Comparison of ENCODE assay signal across 8 cellular contexts in the genomic region with DNA sequence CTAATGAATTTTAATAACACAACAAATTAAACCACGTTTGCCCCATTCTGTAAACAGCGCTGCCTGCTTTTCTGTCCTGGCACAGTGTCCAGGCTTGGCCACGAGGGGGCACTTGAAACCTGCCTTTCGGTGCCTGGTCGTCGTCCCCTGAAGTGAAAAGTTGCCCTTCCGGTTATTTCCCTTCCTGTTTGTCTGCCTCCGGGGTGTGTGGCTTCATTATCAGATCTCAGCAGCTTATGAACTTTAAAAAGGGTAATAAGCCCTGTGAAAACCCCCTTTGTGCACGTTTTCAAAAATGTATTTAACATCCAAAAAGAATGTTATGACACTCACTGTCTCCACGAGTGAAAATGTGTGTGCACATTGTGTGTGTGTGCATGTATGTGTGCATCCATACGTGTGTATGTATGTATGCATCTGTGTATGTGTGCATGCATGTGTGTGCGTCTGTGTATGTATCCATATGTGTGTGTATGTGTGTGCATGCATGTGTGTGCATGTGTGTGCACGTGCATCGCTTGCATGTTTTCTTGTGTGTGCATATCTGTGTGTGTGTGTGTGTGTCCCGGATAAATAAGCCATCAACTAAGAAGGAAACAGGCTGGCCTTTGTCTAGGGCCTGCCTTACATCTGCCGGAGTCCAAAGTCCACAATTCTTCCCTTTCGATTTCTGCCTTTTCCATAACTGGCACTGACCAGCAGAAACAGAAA.
DNase-seq lines count a peak whose midpoint lies in the region; ATAC-seq and TF ChIP-seq lines count a peak whose summit lies in the region.

No MANE protein-coding gene starts in this region.

- H3K4me3 ChIP-seq in esophagus squamous epithelium, result peak overlapping the region in 1 of 4 donors; percentile 13

- H3K36me3 ChIP-seq in esophagus squamous epithelium, result no peaks in the 10 kb centered on the region

- H3K27me3 ChIP-seq in esophagus squamous epithelium, result peaks cover 0 to 10% (median 0%) of the 10 kb centered on the region in 4 donors

- POLR2A ChIA-PET in naive thymus-derived CD8-positive, alpha-beta T cell (lab: Charles Lee), result interaction anchor here (0.7 kb wide), 1 partner anchor 10 kb away, joined by 3 read pairs; no protein-coding TSS in a partner anchor

- 22 to 26% methylated on average over 17 of the region's 17 CpGs for WGBS in esophagus squamous epithelium, 2 donors

- CTCF ChIA-PET in Calu3 (lab: Charles Lee), result interaction anchor here (0.7 kb wide), 1 partner anchor 558 kb away, joined by 3 read pairs; no protein-coding TSS in a partner anchor

- H3K27me3 Mint-ChIP-seq in Calu3 (ENCODE audit: unreplicated experiment), result no peaks in the 10 kb centered on the region
- peaks cover 0 to 3% (median 0%) of the 10 kb centered on the region in 5 donors for H3K27me3 Mint-ChIP-seq in naive thymus-derived CD8-positive, alpha-beta T cell

- H3K9me3 ChIP-seq in esophagus squamous epithelium, result no peaks in the 10 kb centered on the region

- H3K4me3 Mint-ChIP-seq in Calu3 (ENCODE audit: low read depth, unreplicated experiment), result peak overlapping the region; percentile 65
- H3K4me3 Mint-ChIP-seq in naive thymus-derived CD8-positive, alpha-beta T cell, result peak overlapping the region in 9 of 10 donors; percentile 54 to 83 (median 68)

- H3K27ac ChIP-seq in esophagus squamous epithelium, result peak overlapping the region in 2 of 4 donors; percentile 3 to 61

- peak; percentile 99 for ATAC-seq in GM21381 (IDR thresholded peaks at IDR 0.05; ENCODE audit: unreplicated experiment)
- peak; percentile 98 for ATAC-seq in naive thymus-derived CD8-positive, alpha-beta T cell

- DNase-seq in Calu3, result peak; percentile 93
- DNase-seq in HS-5 (ENCODE audit: low read depth), result peak; percentile 15
- DNase-seq in OCI-M1 (lab: John Stamatoyannopoulos, UW), result peak; percentile 89
- peak; percentile 77 for DNase-seq in activated T-cell treated with anti-CD3 and anti-CD28 coated beads, Interleukin-2, amount 50 U/mL, for 1 hour
- no peak for DNase-seq in esophagus squamous epithelium (lab: John Stamatoyannopoulos, UW)
- DNase-seq in naive thymus-derived CD8-positive, alpha-beta T cell, result peak; percentile 57 to 89 (median 75)
- DNase-seq in stimulated activated CD8-positive, alpha-beta memory T cell treated with anti-CD3 and anti-CD28 coated beads, Interleukin-7, amount 100 ng/mL, for 48 hours (ENCODE audit: extremely low read depth in 1 of 2, low read depth in 1 of 2), result peak; percentile 44 to 64

- H3K36me3 Mint-ChIP-seq in Calu3 (ENCODE audit: insufficient read depth, unreplicated experiment), result peaks cover 8% of the 10 kb centered on the region
- peaks cover 0 to 3% (median 0%) of the 10 kb centered on the region in 3 donors for H3K36me3 Mint-ChIP-seq in naive thymus-derived CD8-positive, alpha-beta T cell

- H3K4me1 ChIP-seq in esophagus squamous epithelium, result peaks cover 0 to 12% (median 3%) of the 10 kb centered on the region in 3 donors

- no TSS peak for BruUV-seq in Calu3 (replicated peaks; lab: Mats Ljungman, UMichigan)

- peaks cover 29% of the 10 kb centered on the region for H3K4me1 Mint-ChIP-seq in Calu3 (ENCODE audit: low read depth, unreplicated experiment)
- H3K4me1 Mint-ChIP-seq in naive thymus-derived CD8-positive, alpha-beta T cell, result peaks cover 11 to 21% (median 16%) of the 10 kb centered on the region in 4 donors

- intact Hi-C loops in Calu3 (cut with micrococcal nuclease; ENCODE audit: unreplicated experiment) (loop anchor here (1.0 to 10.0 kb wide), 4 partner anchors 62 to 1630 kb away; partner anchors contain the start of genes C6orf120 and WDR27), esophagus squamous epithelium (cut with DNase I) (no loop called here)

- no peak for TF ChIP-seq POLR2A in esophagus squamous epithelium (IDR thresholded peaks at IDR 0.05)

- peak overlapping the region; percentile 86 for H3K27ac Mint-ChIP-seq in Calu3 (ENCODE audit: unreplicated experiment)
- peak overlapping the region in 9 of 10 donors; percentile 1 to 82 (median 66) for H3K27ac Mint-ChIP-seq in naive thymus-derived CD8-positive, alpha-beta T cell

- H3K9me3 Mint-ChIP-seq in Calu3 (ENCODE audit: low read depth, unreplicated experiment), result peaks cover 4% of the 10 kb centered on the region
- H3K9me3 Mint-ChIP-seq in naive thymus-derived CD8-positive, alpha-beta T cell, result peaks cover 0 to 4% (median 0%) of the 10 kb centered on the region in 9 donors

- TF ChIP-seq CTCF in Calu3 (IDR thresholded peaks at IDR 0.05; ENCODE audit: unreplicated experiment) (peak; percentile 89), esophagus squamous epithelium (IDR thresholded peaks at IDR 0.05) (peak; percentile 76 to 96 (median 92))
